Comparison of ENCODE assay signal across 1 cellular context in the genomic region with DNA sequence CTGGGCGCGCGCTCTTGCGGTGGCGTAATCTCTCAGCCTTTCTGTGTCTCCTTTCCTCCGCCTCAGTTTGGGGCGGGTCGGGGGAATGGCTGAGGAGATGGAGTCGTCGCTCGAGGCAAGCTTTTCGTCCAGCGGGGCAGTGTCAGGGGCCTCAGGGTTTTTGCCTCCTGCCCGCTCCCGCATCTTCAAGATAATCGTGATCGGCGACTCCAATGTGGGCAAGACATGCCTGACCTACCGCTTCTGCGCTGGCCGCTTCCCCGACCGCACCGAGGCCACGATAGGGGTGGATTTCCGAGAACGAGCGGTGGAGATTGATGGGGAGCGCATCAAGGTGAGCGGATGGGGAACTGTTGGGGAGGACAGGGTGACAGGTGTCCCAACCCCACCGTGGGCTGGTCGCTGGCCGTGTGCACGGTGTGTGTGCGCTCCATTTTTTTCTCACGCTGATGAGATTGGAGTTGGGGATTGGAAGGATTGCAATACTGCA.
TF ChIP-seq lines count a peak whose summit lies in the region.

Gene RAB33B, plus strand, starts transcription at position 11 of the 490 bp plus-strand sequence. Its CDS starts 75 bp downstream, at position 86.

TF ChIP-seq in GM23338, 12 proteins besides CTCF, POLR2A, EP300 and RAD21 (continued from another document):
- TF ChIP-seq ZNF462 (CRISPR knock-in tag; IDR thresholded peaks at IDR 0.05) = no peak
- TF ChIP-seq, protein P1, sequence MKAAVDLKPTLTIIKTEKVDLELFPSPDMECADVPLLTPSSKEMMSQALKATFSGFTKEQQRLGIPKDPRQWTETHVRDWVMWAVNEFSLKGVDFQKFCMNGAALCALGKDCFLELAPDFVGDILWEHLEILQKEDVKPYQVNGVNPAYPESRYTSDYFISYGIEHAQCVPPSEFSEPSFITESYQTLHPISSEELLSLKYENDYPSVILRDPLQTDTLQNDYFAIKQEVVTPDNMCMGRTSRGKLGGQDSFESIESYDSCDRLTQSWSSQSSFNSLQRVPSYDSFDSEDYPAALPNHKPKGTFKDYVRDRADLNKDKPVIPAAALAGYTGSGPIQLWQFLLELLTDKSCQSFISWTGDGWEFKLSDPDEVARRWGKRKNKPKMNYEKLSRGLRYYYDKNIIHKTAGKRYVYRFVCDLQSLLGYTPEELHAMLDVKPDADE (IDR thresholded peaks at IDR 0.05) = no peak
- TF ChIP-seq CREB1 (CRISPR knock-in tag; IDR thresholded peaks at IDR 0.05; ENCODE audit: low read depth) = no peak
- no peak for TF ChIP-seq STAT1 (IDR thresholded peaks at IDR 0.05; ENCODE audit: unreplicated experiment)
- TF ChIP-seq EZH2 (IDR thresholded peaks at IDR 0.05; ENCODE audit: low read depth, unreplicated experiment) = no peak
- no peak for TF ChIP-seq JUNB (IDR thresholded peaks at IDR 0.05; ENCODE audit: unreplicated experiment)
- TF ChIP-seq NANOG (IDR thresholded peaks at IDR 0.05; ENCODE audit: borderline replicate concordance) = no peak
- TF ChIP-seq EZH2phosphoT487 (IDR thresholded peaks at IDR 0.05; ENCODE audit: unreplicated experiment) = no peak
TF ChIP-seq in GM23338: peak in this region for 0.
